Comparison of ENCODE assay signal across 15 cellular contexts in genomic region chr19:39953915-39954314, GRCh38. TPM values are rescaled to one million over a fixed set of nuclear protein-coding genes. Genes with fewer than 3 reads are reported as not detected.
DNase-seq lines count a peak whose midpoint lies in the region; ATAC-seq and TF ChIP-seq lines count a peak whose summit lies in the region.
"Had no signal": no experiment of that assay in that cellular context is flagged by ENCODE, and none has a peak within 500 bp of the region (broad histone marks: within the 10 kb centered on the region; RNA-seq: fewer than 3 reads in every experiment).

No MANE protein-coding gene starts in this region.

- no peaks in the 10 kb centered on the region for H3K27me3 ChIP-seq in MM.1S (replicated peaks; ENCODE audit: insufficient read depth, low read length)
- H3K27me3 ChIP-seq in GM23338 (ENCODE audit: insufficient read depth) = no peaks in the 10 kb centered on the region

- H3K9ac ChIP-seq in MM.1S (ENCODE audit: low read length) = no peak overlapping the region

- H3K9me3 ChIP-seq in MM.1S (replicated peaks; ENCODE audit: insufficient read depth, low read length) = no peaks in the 10 kb centered on the region
- H3K9me3 ChIP-seq: Caco-2, stomach had no signal

- H3K4me1 Mint-ChIP-seq in activated naive CD8-positive, alpha-beta T cell (ENCODE audit: low read depth) = peaks cover 85% of the 10 kb centered on the region
- H3K4me1 Mint-ChIP-seq in GM23338 = peaks cover 8% of the 10 kb centered on the region; the same call in 2 of the 3 replicates

- TF ChIP-seq CTCF in MM.1S (IDR thresholded peaks at IDR 0.05; ENCODE audit: low read length) (no peak), GM23338 (conservative IDR thresholded peaks at IDR 0.05; ENCODE audit: low read depth in 2 of 2) (no peak)

- peak overlapping the region; percentile 91 for H3K4me3 Mint-ChIP-seq in activated naive CD8-positive, alpha-beta T cell
- H3K4me3 Mint-ChIP-seq in GM23338 = no peak overlapping the region

- H3K27ac Mint-ChIP-seq in activated naive CD8-positive, alpha-beta T cell = peak overlapping the region; percentile 98
- no peak overlapping the region for H3K27ac Mint-ChIP-seq in GM23338

- peaks cover 2% of the 10 kb centered on the region for H3K36me3 Mint-ChIP-seq in activated naive CD8-positive, alpha-beta T cell
- no peaks in the 10 kb centered on the region for H3K36me3 Mint-ChIP-seq in GM23338 (ENCODE audit: low read depth)

- H3F3A ChIP-seq in MM.1S (ENCODE audit: insufficient read depth, low read length) = no peaks in the 10 kb centered on the region
- no peaks in the 10 kb centered on the region for H3F3A ChIP-seq in GM23338 (replicated peaks; ENCODE audit: low read depth)

- peak; percentile 59 for DNase-seq in activated CD8-positive, alpha-beta memory T cell treated with anti-CD3 and anti-CD28 coated beads for 24 hours
- no peak for DNase-seq in activated CD8-positive, alpha-beta memory T cell treated with anti-CD3 and anti-CD28 coated beads, Interleukin-2, amount 50 U/mL, for 4 hours
- DNase-seq in MM.1S = no peak
- DNase-seq in stimulated activated CD8-positive, alpha-beta memory T cell treated with anti-CD3 and anti-CD28 coated beads, Interleukin-4, amount 100 ng/mL, for 48 hours = peak; percentile 22
- DNase-seq in GM23338 (ENCODE audit: low spot score) = no peak
- DNase-seq in RPMI8226 = no peak
- DNase-seq: Caco-2, HCEC 1CT, NCI-H187, NCI-H510A treated with DMSO at 0.1 percent for 48 hours had no signal

- H3K9me2 ChIP-seq in MM.1S (replicated peaks; ENCODE audit: insufficient read depth, low read length) (no peaks in the 10 kb centered on the region), GM23338 (ENCODE audit: insufficient read depth) (no peaks in the 10 kb centered on the region)

- H3K27me3 Mint-ChIP-seq in activated naive CD8-positive, alpha-beta T cell = no peaks in the 10 kb centered on the region
- H3K27me3 Mint-ChIP-seq in GM23338 (ENCODE audit: insufficient read depth, low read depth, poor library complexity) = peaks cover 7% of the 10 kb centered on the region

- H3K4me1 ChIP-seq in MM.1S (ENCODE audit: low read length) (peaks cover 16% of the 10 kb centered on the region), GM23338 (ENCODE audit: insufficient read depth) (peaks cover 8% of the 10 kb centered on the region; the same call in 1 of the 2 replicates)
- H3K4me1 ChIP-seq: Caco-2 had no signal

- H3K27ac ChIP-seq in MM.1S (ENCODE audit: low read length) (no peak overlapping the region), GM23338 (ENCODE audit: low read depth) (no peak overlapping the region)
- H3K27ac ChIP-seq: A549, stomach had no signal

- H3K4me2 ChIP-seq in MM.1S (ENCODE audit: low read depth, low read length) (peak overlapping the region; percentile 37; the same call in 1 of the 2 replicates), GM23338 (no peak overlapping the region)
- H3K4me2 ChIP-seq: A549 had no signal

- H3K9me3 Mint-ChIP-seq in activated naive CD8-positive, alpha-beta T cell (ENCODE audit: low read depth) = no peaks in the 10 kb centered on the region
- no peaks in the 10 kb centered on the region; the same call in 1 of the 3 replicates for H3K9me3 Mint-ChIP-seq in GM23338

- H3K4me3 ChIP-seq in MM.1S (ENCODE audit: low read length) = no peak overlapping the region
- H3K4me3 ChIP-seq in GM23338 = no peak overlapping the region
- H3K4me3 ChIP-seq: A549, K562, stomach had no signal

- H3K36me3 ChIP-seq in MM.1S (replicated peaks; ENCODE audit: insufficient read depth, low read length) (no peaks in the 10 kb centered on the region), GM23338 (ENCODE audit: insufficient read depth) (no peaks in the 10 kb centered on the region)
- H3K36me3 ChIP-seq: stomach had no signal

- H4K20me1 ChIP-seq in MM.1S (ENCODE audit: insufficient read depth, low read length) (no peaks in the 10 kb centered on the region), GM23338 (replicated peaks; ENCODE audit: insufficient read depth) (no peaks in the 10 kb centered on the region)

- H2AFZ ChIP-seq in MM.1S (ENCODE audit: low read length) = no peak overlapping the region
- no peak overlapping the region for H2AFZ ChIP-seq in GM23338

- H3K79me2 ChIP-seq in MM.1S (ENCODE audit: low read length) (no peaks in the 10 kb centered on the region), GM23338 (replicated peaks; ENCODE audit: insufficient read depth) (no peaks in the 10 kb centered on the region)

- ATAC-seq in HG03521 (IDR thresholded peaks at IDR 0.05; ENCODE audit: unreplicated experiment) (no peak), GM23338 (no peak)
- ATAC-seq: A549, K562 had no signal

TF ChIP-seq in GM23338, 12 proteins besides CTCF, POLR2A, EP300 and RAD21 (continues in another document):
- TF ChIP-seq STAT1 (IDR thresholded peaks at IDR 0.05; ENCODE audit: unreplicated experiment) (no peak), NANOG (IDR thresholded peaks at IDR 0.05; ENCODE audit: borderline replicate concordance) (no peak), EZH2phosphoT487 (IDR thresholded peaks at IDR 0.05; ENCODE audit: unreplicated experiment) (no peak), POLR2AphosphoS5 (IDR thresholded peaks at IDR 0.05; ENCODE audit: low read depth) (no peak), ZNF114 (CRISPR knock-in tag; IDR thresholded peaks at IDR 0.05) (no peak), ZNF462 (CRISPR knock-in tag; IDR thresholded peaks at IDR 0.05) (no peak)

RNA-seq across cellular contexts. Expression of gene PSMC4, which starts 17.1 kb away (rescaled TPM):
- 147 and 161 TPM in 2 replicates for total RNA-seq in GM23338 (2014; rRNA removed; shearing (Covaris generic))
- 135 and 139 TPM in 2 replicates for polyA plus RNA-seq in GM23338 (2016; fragmentation: Nextera tagmentation; extraction: Ambion mirVana)

RNA-seq across cellular contexts. Expression of gene FCGBP, which starts 19.5 kb away (rescaled TPM):
- 3.0 and 3.6 TPM in 2 replicates for total RNA-seq in GM23338 (2014; rRNA removed; shearing (Covaris generic))
- 0.28 and 0.44 TPM in 2 replicates for polyA plus RNA-seq in GM23338 (2016; fragmentation: Nextera tagmentation; extraction: Ambion mirVana)

RNA-seq across cellular contexts. Expression of gene ZNF546, which starts 42.9 kb away (rescaled TPM):
- 0.38 and 0.62 TPM in 2 replicates for total RNA-seq in GM23338 (2014; rRNA removed; shearing (Covaris generic))
- polyA plus RNA-seq in GM23338 (2016; fragmentation: Nextera tagmentation; extraction: Ambion mirVana) = 0.47 and 0.95 TPM in 2 replicates

Comparison
In these comparisons a context has a peak if more than half of its experiments do, and no peak if none do; other contexts are left out.
1. DNase-seq: peak in activated CD8-positive, alpha-beta memory T cell treated with anti-CD3 and anti-CD28 coated beads for 24 hours (single experiment) and stimulated activated CD8-positive, alpha-beta memory T cell treated with anti-CD3 and anti-CD28 coated beads, Interleukin-4, amount 100 ng/mL, for 48 hours (single experiment); none in activated CD8-positive, alpha-beta memory T cell treated with anti-CD3 and anti-CD28 coated beads, Interleukin-2, amount 50 U/mL, for 4 hours (single experiment), MM.1S (single experiment), GM23338 (single experiment) and RPMI8226 (single experiment).